12 cellular contexts compared by ENCODE assay signal in the genomic region with DNA sequence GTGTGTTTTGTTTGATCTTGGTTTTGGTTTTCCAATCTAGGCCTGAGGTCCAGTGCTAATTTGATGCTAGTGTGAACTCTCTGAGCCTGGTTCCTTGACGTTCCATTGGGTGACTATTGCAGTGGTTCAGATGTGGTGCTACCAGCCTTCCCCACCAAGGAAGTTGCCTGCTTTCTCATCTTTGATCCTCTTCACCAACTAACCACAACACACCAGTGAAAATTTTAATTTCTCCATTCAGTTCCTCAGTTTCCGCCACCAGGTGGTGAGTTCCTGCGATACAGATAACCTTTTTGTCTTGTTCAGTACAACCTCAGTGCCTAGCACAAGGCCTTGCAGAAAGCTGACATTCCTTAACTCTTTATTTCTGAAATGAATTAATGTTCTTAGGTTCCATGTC.
A peak's percentile ranks its signal among the peaks of the same experiment; 100 is the strongest.
DNase-seq lines count a peak whose midpoint lies in the region; ATAC-seq and TF ChIP-seq lines count a peak whose summit lies in the region.
"Had no signal": no experiment of that assay in that cellular context is flagged by ENCODE, and none has a peak within 500 bp of the region (broad histone marks: within the 10 kb centered on the region; RNA-seq: fewer than 3 reads in every experiment).

No MANE protein-coding gene starts in this region.

- TF ChIP-seq CTCF in CD14-positive monocyte (IDR thresholded peaks at IDR 0.05): no peak

- intact Hi-C loops in CD14-positive monocyte (cut with micrococcal nuclease): no loop called here

- peaks cover 10% of the 10 kb centered on the region for H3K4me1 Mint-ChIP-seq in activated T-cell treated with anti-CD3 and anti-CD28 coated beads, Interleukin-2, amount 50 U/mL, for 72 hours (ENCODE audit: low read depth)
- peaks cover 8% of the 10 kb centered on the region for H3K4me1 Mint-ChIP-seq in activated naive CD8-positive, alpha-beta T cell treated with anti-CD3 and anti-CD28 coated beads, Interleukin-2, amount 10 ng/mL, durations not matched to agents 7 days and 5 days
- peaks cover 31% of the 10 kb centered on the region for H3K4me1 Mint-ChIP-seq in CD14-positive monocyte
- H3K4me1 Mint-ChIP-seq: memory B cell had no signal

- POLR2A ChIA-PET in activated naive CD8-positive, alpha-beta T cell treated with anti-CD3 and anti-CD28 coated beads, Interleukin-2, amount 10 ng/mL, durations not matched to agents 7 days and 5 days (lab: Charles Lee): no interaction called here

- H3K27ac Mint-ChIP-seq in activated T-cell treated with anti-CD3 and anti-CD28 coated beads, Interleukin-2, amount 50 U/mL, for 72 hours: no peak overlapping the region
- no peak overlapping the region for H3K27ac Mint-ChIP-seq in activated naive CD8-positive, alpha-beta T cell treated with anti-CD3 and anti-CD28 coated beads, Interleukin-2, amount 10 ng/mL, durations not matched to agents 7 days and 5 days
- H3K27ac Mint-ChIP-seq in CD14-positive monocyte: no peak overlapping the region
- H3K27ac Mint-ChIP-seq: memory B cell had no signal

- no peaks in the 10 kb centered on the region for H3K9me3 Mint-ChIP-seq in activated T-cell treated with anti-CD3 and anti-CD28 coated beads, Interleukin-2, amount 50 U/mL, for 72 hours
- peaks cover 4% of the 10 kb centered on the region for H3K9me3 Mint-ChIP-seq in activated naive CD8-positive, alpha-beta T cell treated with anti-CD3 and anti-CD28 coated beads, Interleukin-2, amount 10 ng/mL, durations not matched to agents 7 days and 5 days
- peaks cover 0 to 5% (median 3%) of the 10 kb centered on the region in 7 donors for H3K9me3 Mint-ChIP-seq in CD14-positive monocyte
- H3K9me3 Mint-ChIP-seq: memory B cell had no signal

- peaks cover 0 to 3% of the 10 kb centered on the region in 2 donors for H3K36me3 Mint-ChIP-seq in activated T-cell treated with anti-CD3 and anti-CD28 coated beads, Interleukin-2, amount 50 U/mL, for 72 hours (ENCODE audit: insufficient read depth in 2 of 2)
- peaks cover 2% of the 10 kb centered on the region for H3K36me3 Mint-ChIP-seq in activated naive CD8-positive, alpha-beta T cell treated with anti-CD3 and anti-CD28 coated beads, Interleukin-2, amount 10 ng/mL, durations not matched to agents 7 days and 5 days
- H3K36me3 Mint-ChIP-seq in CD14-positive monocyte: peaks cover 5 to 8% of the 10 kb centered on the region in 2 donors

- DNase-seq in activated T-cell treated with anti-CD3 and anti-CD28 coated beads for 24 hours (ENCODE audit: low read depth) (peak; percentile 20), T follicular helper cell (ENCODE audit: low read depth) (peak; percentile 1), CD14-positive monocyte (ENCODE audit: low spot score) (no peak)
- no peak for DNase-seq in activated T-cell treated with anti-CD3 and anti-CD28 coated beads, Interleukin-2, amount 50 U/mL, for 72 hours
- DNase-seq in activated naive CD8-positive, alpha-beta T cell treated with anti-CD3 and anti-CD28 coated beads, Interleukin-2, amount 10 ng/mL, durations not matched to agents 7 days and 5 days: no peak
- DNase-seq in stimulated activated CD8-positive, alpha-beta memory T cell treated with anti-CD3 and anti-CD28 coated beads, Interleukin-4, amount 100 ng/mL, for 48 hours: peak; percentile 26
- DNase-seq: KBM-7, NCI-H1694, NCI-H524 treated with DMSO at 0.1 percent for 48 hours had no signal

- ATAC-seq in activated T-cell treated with anti-CD3 and anti-CD28 coated beads, Interleukin-2, amount 50 U/mL, for 72 hours (replicated peaks in 1 of 2): no peak
- ATAC-seq in activated naive CD8-positive, alpha-beta T cell treated with anti-CD3 and anti-CD28 coated beads, Interleukin-2, amount 10 ng/mL, durations not matched to agents 7 days and 5 days (ENCODE audit: low read depth): peak; percentile 58
- ATAC-seq in GM21825 (IDR thresholded peaks at IDR 0.05; ENCODE audit: unreplicated experiment): no peak
- no peak for ATAC-seq in GM19463 (IDR thresholded peaks at IDR 0.05; ENCODE audit: unreplicated experiment)

- no peaks in the 10 kb centered on the region for H3K27me3 Mint-ChIP-seq in activated T-cell treated with anti-CD3 and anti-CD28 coated beads, Interleukin-2, amount 50 U/mL, for 72 hours (ENCODE audit: low read depth)
- H3K27me3 Mint-ChIP-seq in activated naive CD8-positive, alpha-beta T cell treated with anti-CD3 and anti-CD28 coated beads, Interleukin-2, amount 10 ng/mL, durations not matched to agents 7 days and 5 days: peaks cover 2% of the 10 kb centered on the region
- H3K27me3 Mint-ChIP-seq in CD14-positive monocyte (ENCODE audit: low read depth in 3 of 3): peaks cover 0 to 3% (median 0%) of the 10 kb centered on the region in 3 donors
- H3K27me3 Mint-ChIP-seq: memory B cell had no signal

- no peak overlapping the region for H3K4me3 Mint-ChIP-seq in activated T-cell treated with anti-CD3 and anti-CD28 coated beads, Interleukin-2, amount 50 U/mL, for 72 hours
- H3K4me3 Mint-ChIP-seq in activated naive CD8-positive, alpha-beta T cell treated with anti-CD3 and anti-CD28 coated beads, Interleukin-2, amount 10 ng/mL, durations not matched to agents 7 days and 5 days: no peak overlapping the region
- no peak overlapping the region for H3K4me3 Mint-ChIP-seq in CD14-positive monocyte
- H3K4me3 Mint-ChIP-seq: memory B cell had no signal

Comparison
In these comparisons a context has a peak if more than half of its experiments do, and no peak if none do; other contexts are left out.
1. DNase-seq: peak in activated T-cell treated with anti-CD3 and anti-CD28 coated beads for 24 hours (single experiment), T follicular helper cell (single experiment) and stimulated activated CD8-positive, alpha-beta memory T cell treated with anti-CD3 and anti-CD28 coated beads, Interleukin-4, amount 100 ng/mL, for 48 hours (single experiment); none in activated T-cell treated with anti-CD3 and anti-CD28 coated beads, Interleukin-2, amount 50 U/mL, for 72 hours (0 of 2), activated naive CD8-positive, alpha-beta T cell treated with anti-CD3 and anti-CD28 coated beads, Interleukin-2, amount 10 ng/mL, durations not matched to agents 7 days and 5 days (single experiment) and CD14-positive monocyte (single experiment).